26 cellular contexts compared by ENCODE assay signal in genomic region chr9:70987986-70988385, GRCh38.
DNase-seq lines count a peak whose midpoint lies in the region; ATAC-seq and TF ChIP-seq lines count a peak whose summit lies in the region.
"Had no signal": no experiment of that assay in that cellular context is flagged by ENCODE, and none has a peak within 500 bp of the region (broad histone marks: within the 10 kb centered on the region; RNA-seq: fewer than 3 reads in every experiment).

No MANE protein-coding gene starts in this region.

- no peaks in the 10 kb centered on the region for H3K4me1 ChIP-seq in ACC112 (ENCODE audit: control insufficient read depth, insufficient read depth, low read length, unreplicated experiment)

- no peaks in the 10 kb centered on the region for H3K79me2 ChIP-seq in ACC112 (ENCODE audit: control insufficient read depth, insufficient read depth, low read length, unreplicated experiment)
- H3K79me2 ChIP-seq: hepatocyte had no signal

- H3K27ac ChIP-seq in ACC112 (ENCODE audit: low read depth, low read length) = peak overlapping the region; percentile 29
- no peak overlapping the region for H3K27ac ChIP-seq in dorsolateral prefrontal cortex
- H3K27ac ChIP-seq: foreskin keratinocyte, hepatocyte, neutrophil, VCaP had no signal

- TF ChIP-seq CTCF in foreskin fibroblast (IDR thresholded peaks at IDR 0.05; ENCODE audit: low read depth, low read length) (no peak), dorsolateral prefrontal cortex (IDR thresholded peaks at IDR 0.05 in 54 of 56, conservative IDR thresholded peaks at IDR 0.05 in 2 of 56; ENCODE audit: low read depth in 1 of 56, partially characterized antibody in 56 of 56) (no peak)

- H3K4me3 ChIP-seq in ACC112 (ENCODE audit: low read depth, low read length) = no peak overlapping the region
- no peak overlapping the region for H3K4me3 ChIP-seq in foreskin fibroblast (ENCODE audit: low read depth in 1 of 2, low read length in 2 of 2)
- no peak overlapping the region for H3K4me3 ChIP-seq in dorsolateral prefrontal cortex
- H3K4me3 ChIP-seq: GM12878, hepatocyte had no signal

- intact Hi-C loops in dorsolateral prefrontal cortex (cut with DNase I) (no loop called here), left colon (cut with DNase I, micrococcal nuclease) (no loop called here)

- ATAC-seq in SK-N-SH treated with all-trans-retinoic acid at 6 μM for 48 hours (no peak), left colon (no peak)
- ATAC-seq: effector memory CD8-positive, alpha-beta T cell; foreskin keratinocyte; GM12878; T-helper 17 cell had no signal

- H3K27me3 ChIP-seq in ACC112 (ENCODE audit: insufficient read depth, low read length) (no peaks in the 10 kb centered on the region), dorsolateral prefrontal cortex (no peaks in the 10 kb centered on the region)
- H3K27me3 ChIP-seq: hepatocyte, neutrophil had no signal

- H2AFZ ChIP-seq in ACC112 (ENCODE audit: low read length, unreplicated experiment) = no peak overlapping the region
- H2AFZ ChIP-seq: hepatocyte had no signal

- H3K36me3 ChIP-seq in ACC112 (ENCODE audit: insufficient read depth, low read length) = no peaks in the 10 kb centered on the region
- H3K36me3 ChIP-seq: neutrophil had no signal

- peak; percentile 76 for DNase-seq in GM04503 (ENCODE audit: low read depth)
- DNase-seq in astrocyte of the hippocampus (ENCODE audit: low read depth, low spot score) = peak; percentile 48
- peak; percentile 51 to 83 for DNase-seq in foreskin fibroblast
- no peak for DNase-seq in dorsolateral prefrontal cortex
- no peak for DNase-seq in activated T-cell treated with anti-CD3 and anti-CD28 coated beads, Interleukin-2, amount 50 U/mL, for 1 hour
- DNase-seq in left colon = no peak
- DNase-seq: 8988T; activated CD8-positive, alpha-beta memory T cell treated with anti-CD3 and anti-CD28 coated beads, Interleukin-2, amount 50 U/mL, for 4 hours; activated gamma-delta T cell treated with Interleukin-2 at 50 U/mL for 16 hours; amygdala; effector memory CD8-positive, alpha-beta T cell; foreskin keratinocyte; GDM1; Karpas-422; NCI-H1048; NCI-H2029; NCI-H446 treated with DMSO at 0.1 percent for 48 hours; retina; substantia nigra; T-helper 17 cell had no signal

TF ChIP-seq in SK-N-SH treated with all-trans-retinoic acid at 6 μM for 48 hours, 23 proteins besides CTCF, POLR2A, EP300 and RAD21:
- TF ChIP-seq ARNTL (CRISPR knock-in tag; IDR thresholded peaks at IDR 0.05; ENCODE audit: borderline replicate concordance, low read depth) = no peak
- TF ChIP-seq SNAI2 (CRISPR knock-in tag; IDR thresholded peaks at IDR 0.05) = no peak
- no peak for TF ChIP-seq GLIS3 (CRISPR knock-in tag; IDR thresholded peaks at IDR 0.05)
- TF ChIP-seq PPARA (CRISPR knock-in tag; IDR thresholded peaks at IDR 0.05; ENCODE audit: borderline replicate concordance) = no peak
- no peak for TF ChIP-seq TOX (CRISPR knock-in tag; IDR thresholded peaks at IDR 0.05; ENCODE audit: borderline replicate concordance)
- TF ChIP-seq BACH2 (CRISPR knock-in tag; IDR thresholded peaks at IDR 0.05; ENCODE audit: borderline replicate concordance) = no peak
- no peak for TF ChIP-seq ZNF70 (CRISPR knock-in tag; IDR thresholded peaks at IDR 0.05)
- TF ChIP-seq, protein P1, sequence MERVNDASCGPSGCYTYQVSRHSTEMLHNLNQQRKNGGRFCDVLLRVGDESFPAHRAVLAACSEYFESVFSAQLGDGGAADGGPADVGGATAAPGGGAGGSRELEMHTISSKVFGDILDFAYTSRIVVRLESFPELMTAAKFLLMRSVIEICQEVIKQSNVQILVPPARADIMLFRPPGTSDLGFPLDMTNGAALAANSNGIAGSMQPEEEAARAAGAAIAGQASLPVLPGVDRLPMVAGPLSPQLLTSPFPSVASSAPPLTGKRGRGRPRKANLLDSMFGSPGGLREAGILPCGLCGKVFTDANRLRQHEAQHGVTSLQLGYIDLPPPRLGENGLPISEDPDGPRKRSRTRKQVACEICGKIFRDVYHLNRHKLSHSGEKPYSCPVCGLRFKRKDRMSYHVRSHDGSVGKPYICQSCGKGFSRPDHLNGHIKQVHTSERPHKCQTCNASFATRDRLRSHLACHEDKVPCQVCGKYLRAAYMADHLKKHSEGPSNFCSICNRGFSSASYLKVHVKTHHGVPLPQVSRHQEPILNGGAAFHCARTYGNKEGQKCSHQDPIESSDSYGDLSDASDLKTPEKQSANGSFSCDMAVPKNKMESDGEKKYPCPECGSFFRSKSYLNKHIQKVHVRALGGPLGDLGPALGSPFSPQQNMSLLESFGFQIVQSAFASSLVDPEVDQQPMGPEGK (CRISPR knock-in tag; IDR thresholded peaks at IDR 0.05; ENCODE audit: borderline replicate concordance) = no peak
- TF ChIP-seq ZC3H10 (CRISPR knock-in tag; IDR thresholded peaks at IDR 0.05) = no peak
- TF ChIP-seq TSHZ2 (CRISPR knock-in tag; IDR thresholded peaks at IDR 0.05) = no peak
- TF ChIP-seq CREB5 (CRISPR knock-in tag; IDR thresholded peaks at IDR 0.05; ENCODE audit: low read depth) = no peak
- no peak for TF ChIP-seq RARB (CRISPR knock-in tag; IDR thresholded peaks at IDR 0.05)
- no peak for TF ChIP-seq OSR1 (CRISPR knock-in tag; IDR thresholded peaks at IDR 0.05)
- no peak for TF ChIP-seq ZNF565 (CRISPR knock-in tag; conservative IDR thresholded peaks at IDR 0.05; ENCODE audit: low read depth)
- TF ChIP-seq CSDC2 (CRISPR knock-in tag; IDR thresholded peaks at IDR 0.05) = no peak
- no peak for TF ChIP-seq ESRRG (CRISPR knock-in tag; IDR thresholded peaks at IDR 0.05)
- no peak for TF ChIP-seq ISL1 (CRISPR knock-in tag; IDR thresholded peaks at IDR 0.05)
- no peak for TF ChIP-seq ZFP30 (CRISPR knock-in tag; IDR thresholded peaks at IDR 0.05)

Comparison
In these comparisons a context has a peak if more than half of its experiments do, and no peak if none do; other contexts are left out.
1. DNase-seq: peak in GM04503 (single experiment), astrocyte of the hippocampus (single experiment) and foreskin fibroblast (2 of 2); none in dorsolateral prefrontal cortex (0 of 10), activated T-cell treated with anti-CD3 and anti-CD28 coated beads, Interleukin-2, amount 50 U/mL, for 1 hour (single experiment) and left colon (0 of 2).